19 cellular contexts compared by ENCODE assay signal in the genomic region with DNA sequence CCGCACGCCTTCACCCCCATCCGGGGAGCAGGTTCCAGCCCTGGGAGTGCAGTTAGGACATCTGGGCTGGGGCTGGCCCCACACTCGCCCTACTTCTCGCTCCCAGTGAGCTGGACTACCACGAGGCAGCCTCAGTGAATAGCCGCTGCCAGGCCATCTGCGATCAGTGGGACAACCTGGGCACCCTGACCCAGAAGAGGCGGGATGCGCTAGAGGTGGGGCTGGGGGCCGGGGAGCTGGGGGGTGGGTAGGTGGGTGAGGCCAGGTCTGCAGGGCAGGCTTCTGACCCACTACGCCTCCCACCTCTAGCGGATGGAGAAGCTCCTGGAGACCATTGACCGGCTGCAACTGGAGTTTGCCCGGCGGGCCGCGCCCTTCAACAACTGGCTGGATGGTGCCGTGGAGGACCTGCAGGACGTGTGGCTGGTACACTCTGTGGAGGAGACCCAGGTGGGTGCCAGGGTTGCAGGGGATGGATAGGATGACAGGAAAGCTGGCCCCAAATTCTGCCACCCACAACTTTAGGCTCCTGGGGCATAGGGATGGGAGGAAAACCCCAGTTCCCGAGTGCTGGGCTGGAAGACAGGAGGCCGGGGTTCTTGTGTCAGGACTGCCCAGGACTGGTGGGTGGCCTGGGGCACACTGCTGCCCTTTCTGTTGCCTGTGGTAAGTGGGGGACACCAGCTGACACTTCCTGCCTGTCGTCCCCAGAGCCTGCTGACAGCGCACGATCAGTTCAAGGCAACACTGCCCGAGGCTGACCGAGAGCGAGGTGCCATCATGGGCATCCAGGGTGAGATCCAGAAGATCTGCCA. TPM values are rescaled to one million over a fixed set of nuclear protein-coding genes. Genes with fewer than 3 reads are reported as not detected.
"Had no signal": no experiment of that assay in that cellular context is flagged by ENCODE, and none has a peak within 500 bp of the region (broad histone marks: within the 10 kb centered on the region; RNA-seq: fewer than 3 reads in every experiment).

No MANE protein-coding gene starts in this region.

- H3K27me3 ChIP-seq: colonic mucosa, hepatocyte, sigmoid colon, upper lobe of left lung, uterus had no signal

- H3K9ac ChIP-seq: parathyroid adenoma had no signal

- H3K4me2 ChIP-seq: hepatocyte had no signal

- H3K27ac ChIP-seq: colonic mucosa, hepatocyte, parathyroid adenoma, prostate gland, sigmoid colon, skin epidermis, tibial artery, upper lobe of left lung, uterus had no signal

- DNase-seq: colonic mucosa, foreskin melanocyte, mammary epithelial cell, tibial artery had no signal

- H3K4me1 ChIP-seq: colonic mucosa, prostate gland, uterus had no signal

- H3K36me3 ChIP-seq: colonic mucosa, prostate gland, upper lobe of left lung, uterus had no signal

- H3K79me2 ChIP-seq: hepatocyte, parathyroid adenoma had no signal

- H3K4me3 ChIP-seq: colonic mucosa, hepatocyte, prostate gland, skin epidermis had no signal

- H3K9me3 ChIP-seq: colonic mucosa, prostate gland, sigmoid colon, tibial artery, upper lobe of left lung, uterus had no signal

- H2AFZ ChIP-seq: hepatocyte, parathyroid adenoma had no signal

RNA-seq across cellular contexts. Expression of a gene that starts 13.4 kb away (rescaled TPM):
- total RNA-seq: cerebellum, hepatocyte, kidney epithelial cell, lower leg skin, mammary epithelial cell, mononuclear cell, prostate gland, temporal lobe had no signal
- polyA plus RNA-seq: neural cell, sigmoid colon had no signal

RNA-seq across cellular contexts. Expression of a gene that starts 32.8 kb away (rescaled TPM):
- total RNA-seq: mesenteric fat pad had no signal
- polyA plus RNA-seq: hepatocyte; naive thymus-derived CD8-positive, alpha-beta T cell; neural cell had no signal
